Comparison of ENCODE assay signal across 35 cellular contexts in genomic region chr11:64520013-64520412, GRCh38. TPM values are rescaled to one million over a fixed set of nuclear protein-coding genes. Genes with fewer than 3 reads are reported as not detected.
"Had no signal": no experiment of that assay in that cellular context is flagged by ENCODE, and none has a peak within 500 bp of the region (broad histone marks: within the 10 kb centered on the region; RNA-seq: fewer than 3 reads in every experiment).

No MANE protein-coding gene starts in this region.

- H3K27me3 ChIP-seq: ascending aorta, body of pancreas had no signal

- ATAC-seq: activated naive CD4-positive, alpha-beta T cell treated with anti-CD3 and anti-CD28 coated beads, Interleukin-2, amount 50 U/mL, for 72 hours; activated naive CD8-positive, alpha-beta T cell treated with anti-CD3 and anti-CD28 coated beads, Interleukin-2, amount 50 U/mL, for 24 hours; activated T-cell treated with anti-CD3 and anti-CD28 coated beads, Interleukin-2, amount 50 U/mL, for 4 hours; activated T-cell treated with anti-CD3 and anti-CD28 coated beads, Interleukin-2, amount 50 U/mL, for 72 hours; activated T-helper 17 cell treated with anti-CD3 and anti-CD28 coated beads, Interleukin-2, amount 50 U/mL, for 72 hours; body of pancreas had no signal

- FAIRE-seq: astrocyte, bronchial epithelial cell had no signal

- H3K9me3 ChIP-seq: adrenal gland, body of pancreas had no signal

- H3K4me3 ChIP-seq: adrenal gland, ascending aorta, body of pancreas, breast epithelium, cardiac muscle cell had no signal

- H3K27ac ChIP-seq: adrenal gland, ascending aorta, body of pancreas, brain microvascular endothelial cell, breast epithelium, cardiac muscle cell had no signal

- DNase-seq: activated effector memory CD4-positive, alpha-beta T cell treated with Interleukin-2 at 50 U/mL for 16 hours; activated gamma-delta T cell; activated gamma-delta T cell treated with Interleukin-2 at 50 U/mL for 16 hours; activated naive CD4-positive, alpha-beta T cell; activated naive CD4-positive, alpha-beta T cell treated with anti-CD3 and anti-CD28 coated beads for 36 hours; activated naive CD4-positive, alpha-beta T cell treated with anti-CD3 and anti-CD28 coated beads, Interleukin-2, amount 10 ng/mL, durations not matched to agents 7 days and 5 days; activated naive CD4-positive, alpha-beta T cell treated with anti-CD3 and anti-CD28 coated beads, Interleukin-2, amount 50 U/mL, for 16 hours; activated naive CD4-positive, alpha-beta T cell treated with Interleukin-2 at 50 U/mL for 16 hours; activated naive CD8-positive, alpha-beta T cell treated with anti-CD3 and anti-CD28 coated beads for 36 hours; activated naive CD8-positive, alpha-beta T cell treated with anti-CD3 and anti-CD28 coated beads, Interleukin-2, amount 10 ng/mL, durations not matched to agents 7 days and 5 days; activated naive CD8-positive, alpha-beta T cell treated with anti-CD3 and anti-CD28 coated beads, Interleukin-2, amount 50 U/mL, for 24 hours; activated T-cell treated with anti-CD3 and anti-CD28 coated beads, Interleukin-2, amount 50 U/mL, for 1 hour; activated T-cell treated with anti-CD3 and anti-CD28 coated beads, Interleukin-2, amount 50 U/mL, for 24 hours; activated T-cell treated with anti-CD3 and anti-CD28 coated beads, Interleukin-2, amount 50 U/mL, for 4 hours; activated T-cell treated with anti-CD3 and anti-CD28 coated beads, Interleukin-2, amount 50 U/mL, for 48 hours; activated T-cell treated with anti-CD3 and anti-CD28 coated beads, Interleukin-2, amount 50 U/mL, for 72 hours; adrenal gland; amniotic stem cell; amygdala; anterior cingulate cortex; body of pancreas; brain microvascular endothelial cell; central memory CD4-positive, alpha-beta T cell had no signal

- H3K4me1 ChIP-seq: adrenal gland, ascending aorta, body of pancreas, breast epithelium had no signal

- H3K36me3 ChIP-seq: adrenal gland, ascending aorta, brain microvascular endothelial cell, breast epithelium, cardiac muscle cell had no signal

RNA-seq across cellular contexts. Expression of gene SLC22A11, which starts 35.7 kb away (rescaled TPM):
- total RNA-seq: activated naive CD4-positive, alpha-beta T cell treated with anti-CD3 and anti-CD28 coated beads, Interleukin-2, amount 50 U/mL, for 72 hours; activated naive CD8-positive, alpha-beta T cell treated with anti-CD3 and anti-CD28 coated beads for 36 hours; activated naive CD8-positive, alpha-beta T cell treated with anti-CD3 and anti-CD28 coated beads, Interleukin-2, amount 10 ng/mL, durations not matched to agents 7 days and 5 days; activated T-cell treated with anti-CD3 and anti-CD28 coated beads, Interleukin-2, amount 50 U/mL, for 4 hours; activated T-cell treated with anti-CD3 and anti-CD28 coated beads, Interleukin-2, amount 50 U/mL, for 72 hours; activated T-helper 1 cell treated with anti-CD3 and anti-CD28 coated beads, Interleukin-12 subunit alpha, Interleukin-12 subunit beta, Interleukin-2, Interleukin-4 antibody, amounts not matched to agents 30 ng/mL and 10 ng/mL and 1 ng/mL, durations not matched to agents 14 hours and 24 hours and 36 hours; activated T-helper 17 cell treated with anti-CD3 and anti-CD28 coated beads, Interleukin-2, amount 50 U/mL, for 72 hours; activated T-helper 2 cell treated with anti-CD3 and anti-CD28 coated beads, Interferon-gamma antibody, Interleukin-2, Interleukin-4, amounts not matched to agents 10 μg/mL and 5 μg/mL and 100 μg/mL, durations not matched to agents 14 hours and 24 hours and 36 hours; ascending aorta; astrocyte; body of pancreas; breast epithelium; bronchial epithelial cell; cardiac muscle cell; cardiac septum; cerebellum had no signal
- polyA plus RNA-seq: aorta had no signal
